In the genomic region with DNA sequence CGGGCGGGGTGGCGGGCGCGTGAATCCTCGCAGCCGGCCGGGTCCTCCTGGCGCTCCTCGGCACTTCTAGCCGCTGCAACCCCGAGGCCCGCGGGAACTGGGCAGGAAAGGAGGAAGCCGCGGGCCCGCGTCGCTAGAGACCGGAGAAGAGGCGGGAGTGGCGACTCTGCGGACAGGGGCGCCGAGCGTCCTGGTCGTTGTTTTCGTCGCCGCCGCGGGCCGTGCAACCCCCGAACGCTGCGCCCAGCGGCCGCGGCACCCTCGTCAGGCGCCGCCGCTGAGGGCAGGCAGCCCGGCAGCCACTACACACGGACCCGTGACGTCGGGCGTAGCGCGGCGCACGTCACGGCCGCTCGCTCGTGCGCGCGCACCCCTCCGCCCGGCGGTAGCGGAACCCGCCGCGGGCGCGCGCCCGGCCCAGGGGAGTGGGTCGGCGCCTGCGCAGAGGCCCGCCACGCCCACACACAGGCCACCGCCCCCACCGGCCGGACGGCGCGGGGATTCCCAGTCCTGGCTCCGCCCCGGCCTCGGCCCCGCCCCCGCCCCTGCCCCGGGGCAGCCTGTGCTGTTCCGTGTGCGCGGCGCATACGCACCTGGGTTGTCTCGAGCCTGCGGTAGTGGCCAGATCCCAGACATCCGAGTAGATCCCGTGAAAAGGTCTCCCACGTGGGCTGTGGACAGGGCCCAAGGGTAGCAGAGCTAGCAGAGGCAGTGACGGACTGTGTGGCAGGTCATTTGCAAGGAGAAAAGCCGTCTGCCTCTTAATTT, we compare ENCODE assay signal across 1 cellular context.
TF ChIP-seq lines count a peak whose summit lies in the region.

A gene with protein sequence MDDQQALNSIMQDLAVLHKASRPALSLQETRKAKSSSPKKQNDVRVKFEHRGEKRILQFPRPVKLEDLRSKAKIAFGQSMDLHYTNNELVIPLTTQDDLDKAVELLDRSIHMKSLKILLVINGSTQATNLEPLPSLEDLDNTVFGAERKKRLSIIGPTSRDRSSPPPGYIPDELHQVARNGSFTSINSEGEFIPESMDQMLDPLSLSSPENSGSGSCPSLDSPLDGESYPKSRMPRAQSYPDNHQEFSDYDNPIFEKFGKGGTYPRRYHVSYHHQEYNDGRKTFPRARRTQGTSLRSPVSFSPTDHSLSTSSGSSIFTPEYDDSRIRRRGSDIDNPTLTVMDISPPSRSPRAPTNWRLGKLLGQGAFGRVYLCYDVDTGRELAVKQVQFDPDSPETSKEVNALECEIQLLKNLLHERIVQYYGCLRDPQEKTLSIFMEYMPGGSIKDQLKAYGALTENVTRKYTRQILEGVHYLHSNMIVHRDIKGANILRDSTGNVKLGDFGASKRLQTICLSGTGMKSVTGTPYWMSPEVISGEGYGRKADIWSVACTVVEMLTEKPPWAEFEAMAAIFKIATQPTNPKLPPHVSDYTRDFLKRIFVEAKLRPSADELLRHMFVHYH (minus strand): TSS at position 321 of the 768 bp plus-strand sequence. CDS start 44,846 bp downstream, outside the sequence.

TF ChIP-seq in K562, 482 proteins besides CTCF, POLR2A, EP300 and RAD21 (continued from another document and continues in another):
- TF ChIP-seq, protein P1, sequence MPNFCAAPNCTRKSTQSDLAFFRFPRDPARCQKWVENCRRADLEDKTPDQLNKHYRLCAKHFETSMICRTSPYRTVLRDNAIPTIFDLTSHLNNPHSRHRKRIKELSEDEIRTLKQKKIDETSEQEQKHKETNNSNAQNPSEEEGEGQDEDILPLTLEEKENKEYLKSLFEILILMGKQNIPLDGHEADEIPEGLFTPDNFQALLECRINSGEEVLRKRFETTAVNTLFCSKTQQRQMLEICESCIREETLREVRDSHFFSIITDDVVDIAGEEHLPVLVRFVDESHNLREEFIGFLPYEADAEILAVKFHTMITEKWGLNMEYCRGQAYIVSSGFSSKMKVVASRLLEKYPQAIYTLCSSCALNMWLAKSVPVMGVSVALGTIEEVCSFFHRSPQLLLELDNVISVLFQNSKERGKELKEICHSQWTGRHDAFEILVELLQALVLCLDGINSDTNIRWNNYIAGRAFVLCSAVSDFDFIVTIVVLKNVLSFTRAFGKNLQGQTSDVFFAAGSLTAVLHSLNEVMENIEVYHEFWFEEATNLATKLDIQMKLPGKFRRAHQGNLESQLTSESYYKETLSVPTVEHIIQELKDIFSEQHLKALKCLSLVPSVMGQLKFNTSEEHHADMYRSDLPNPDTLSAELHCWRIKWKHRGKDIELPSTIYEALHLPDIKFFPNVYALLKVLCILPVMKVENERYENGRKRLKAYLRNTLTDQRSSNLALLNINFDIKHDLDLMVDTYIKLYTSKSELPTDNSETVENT (CRISPR knock-in tag; IDR thresholded peaks at IDR 0.05): peak; percentile 59
- TF ChIP-seq MTF1 (CRISPR knock-in tag; IDR thresholded peaks at IDR 0.05; ENCODE audit: borderline replicate concordance) (no peak), CREB3 (tag; conservative IDR thresholded peaks at IDR 0.05; ENCODE audit: low read depth) (no peak), ZNF146 (CRISPR knock-in tag; IDR thresholded peaks at IDR 0.05; ENCODE audit: unreplicated experiment) (no peak), NFRKB (IDR thresholded peaks at IDR 0.05; ENCODE audit: low read depth) (no peak; the same call in 1 of the 2 replicates), XRCC4 (IDR thresholded peaks at IDR 0.05; ENCODE audit: extremely low read depth, insufficient read depth, insufficient read length) (no peak), POLR2AphosphoS2 (IDR thresholded peaks at IDR 0.05; ENCODE audit: low read length) (no peak), ID3 (CRISPR knock-in tag; IDR thresholded peaks at IDR 0.05) (no peak), ID3 (tag; IDR thresholded peaks at IDR 0.05) (no peak), SMAD1 (IDR thresholded peaks at IDR 0.05; ENCODE audit: low read depth, low read length, partially characterized antibody) (no peak), ILF3 (IDR thresholded peaks at IDR 0.05; ENCODE audit: borderline replicate concordance) (no peak; the same call in 1 of the 2 replicates), ZNF695 (CRISPR knock-in tag; IDR thresholded peaks at IDR 0.05) (no peak), ZNF24 (IDR thresholded peaks at IDR 0.05) (no peak), SMAD2 (IDR thresholded peaks at IDR 0.05; ENCODE audit: low read depth, low read length) (no peak), BCOR (IDR thresholded peaks at IDR 0.05) (0 out of 2 replicates have a peak, but pooled peaks have one; percentile 14), HNRNPLL (IDR thresholded peaks at IDR 0.05; ENCODE audit: low read depth, low read length, poor library complexity, severe bottlenecking) (no peak), WHSC1 (IDR thresholded peaks at IDR 0.05; ENCODE audit: low read length) (no peak), DNMT1 (IDR thresholded peaks at IDR 0.05) (no peak), BRF1 (IDR thresholded peaks at IDR 0.05; ENCODE audit: borderline replicate concordance, extremely low read depth, insufficient read length) (no peak), SETDB1 (IDR thresholded peaks at IDR 0.05; ENCODE audit: low read length) (no peak), YY1 (IDR thresholded peaks at IDR 0.05; ENCODE audit: borderline replicate concordance in 1 of 3, control insufficient read depth in 1 of 3, extremely low read depth in 1 of 3, insufficient read depth in 3 of 3, insufficient read length in 1 of 3, insufficient replicate concordance in 2 of 3, low read depth in 1 of 3, low read length in 2 of 3) (peak in 2 of 3 experiments; percentile 77 to 81), ZNF699 (CRISPR knock-in tag; IDR thresholded peaks at IDR 0.05; ENCODE audit: insufficient replicate concordance) (no peak), NEUROD1 (IDR thresholded peaks at IDR 0.05; ENCODE audit: borderline replicate concordance, low read depth, low read length, partially characterized antibody) (no peak), ZBTB40 (IDR thresholded peaks at IDR 0.05) (0 out of 2 replicates have a peak, but pooled peaks have one; percentile 11), ZBTB40 (CRISPR knock-in tag; IDR thresholded peaks at IDR 0.05) (no peak), TAL1 (IDR thresholded peaks at IDR 0.05) (no peak), ZNF780A (CRISPR knock-in tag; IDR thresholded peaks at IDR 0.05) (no peak), ETV6 (IDR thresholded peaks at IDR 0.05; ENCODE audit: borderline replicate concordance in 1 of 2, low read depth in 2 of 2, low read length in 1 of 2) (no peak), ETV6 (CRISPR knock-in tag; IDR thresholded peaks at IDR 0.05; ENCODE audit: borderline replicate concordance) (no peak), ZKSCAN3 (CRISPR knock-in tag; IDR thresholded peaks at IDR 0.05) (no peak), ARNT (IDR thresholded peaks at IDR 0.05) (no peak), ZNF184 (CRISPR knock-in tag; IDR thresholded peaks at IDR 0.05) (no peak)
- TF ChIP-seq, protein P2, sequence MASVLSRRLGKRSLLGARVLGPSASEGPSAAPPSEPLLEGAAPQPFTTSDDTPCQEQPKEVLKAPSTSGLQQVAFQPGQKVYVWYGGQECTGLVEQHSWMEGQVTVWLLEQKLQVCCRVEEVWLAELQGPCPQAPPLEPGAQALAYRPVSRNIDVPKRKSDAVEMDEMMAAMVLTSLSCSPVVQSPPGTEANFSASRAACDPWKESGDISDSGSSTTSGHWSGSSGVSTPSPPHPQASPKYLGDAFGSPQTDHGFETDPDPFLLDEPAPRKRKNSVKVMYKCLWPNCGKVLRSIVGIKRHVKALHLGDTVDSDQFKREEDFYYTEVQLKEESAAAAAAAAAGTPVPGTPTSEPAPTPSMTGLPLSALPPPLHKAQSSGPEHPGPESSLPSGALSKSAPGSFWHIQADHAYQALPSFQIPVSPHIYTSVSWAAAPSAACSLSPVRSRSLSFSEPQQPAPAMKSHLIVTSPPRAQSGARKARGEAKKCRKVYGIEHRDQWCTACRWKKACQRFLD (CRISPR knock-in tag; IDR thresholded peaks at IDR 0.05): no peak; the same call in 1 of the 2 replicates
- TF ChIP-seq, protein P3, sequence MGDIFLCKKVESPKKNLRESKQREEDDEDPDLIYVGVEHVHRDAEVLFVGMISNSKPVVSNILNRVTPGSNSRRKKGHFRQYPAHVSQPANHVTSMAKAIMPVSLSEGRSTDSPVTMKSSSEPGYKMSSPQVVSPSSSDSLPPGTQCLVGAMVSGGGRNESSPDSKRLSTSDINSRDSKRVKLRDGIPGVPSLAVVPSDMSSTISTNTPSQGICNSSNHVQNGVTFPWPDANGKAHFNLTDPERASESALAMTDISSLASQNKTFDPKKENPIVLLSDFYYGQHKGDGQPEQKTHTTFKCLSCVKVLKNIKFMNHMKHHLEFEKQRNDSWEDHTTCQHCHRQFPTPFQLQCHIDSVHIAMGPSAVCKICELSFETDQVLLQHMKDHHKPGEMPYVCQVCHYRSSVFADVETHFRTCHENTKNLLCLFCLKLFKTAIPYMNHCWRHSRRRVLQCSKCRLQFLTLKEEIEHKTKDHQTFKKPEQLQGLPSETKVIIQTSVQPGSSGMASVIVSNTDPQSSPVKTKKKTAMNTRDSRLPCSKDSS (IDR thresholded peaks at IDR 0.05; ENCODE audit: low read depth, partially characterized antibody): no peak
- TF ChIP-seq, protein P4, sequence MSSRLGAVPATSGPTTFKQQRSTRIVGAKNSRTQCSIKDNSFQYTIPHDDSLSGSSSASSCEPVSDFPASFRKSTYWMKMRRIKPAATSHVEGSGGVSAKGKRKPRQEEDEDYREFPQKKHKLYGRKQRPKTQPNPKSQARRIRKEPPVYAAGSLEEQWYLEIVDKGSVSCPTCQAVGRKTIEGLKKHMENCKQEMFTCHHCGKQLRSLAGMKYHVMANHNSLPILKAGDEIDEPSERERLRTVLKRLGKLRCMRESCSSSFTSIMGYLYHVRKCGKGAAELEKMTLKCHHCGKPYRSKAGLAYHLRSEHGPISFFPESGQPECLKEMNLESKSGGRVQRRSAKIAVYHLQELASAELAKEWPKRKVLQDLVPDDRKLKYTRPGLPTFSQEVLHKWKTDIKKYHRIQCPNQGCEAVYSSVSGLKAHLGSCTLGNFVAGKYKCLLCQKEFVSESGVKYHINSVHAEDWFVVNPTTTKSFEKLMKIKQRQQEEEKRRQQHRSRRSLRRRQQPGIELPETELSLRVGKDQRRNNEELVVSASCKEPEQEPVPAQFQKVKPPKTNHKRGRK (tag; IDR thresholded peaks at IDR 0.05): no peak
